Comparison of ENCODE assay signal across 24 cellular contexts in genomic region chr2:8538531-8538930, GRCh38.
DNase-seq lines count a peak whose midpoint lies in the region; ATAC-seq, FAIRE-seq and TF ChIP-seq lines count a peak whose summit lies in the region.
"Had no signal": no experiment of that assay in that cellular context is flagged by ENCODE, and none has a peak within 500 bp of the region (broad histone marks: within the 10 kb centered on the region; RNA-seq: fewer than 3 reads in every experiment).

No MANE protein-coding gene starts in this region.

- TF ChIP-seq CTCF in DND-41 (IDR thresholded peaks at IDR 0.05; ENCODE audit: borderline replicate concordance, extremely low read depth, low read length, poor library complexity, severe bottlenecking) (no peak), parathyroid adenoma (IDR thresholded peaks at IDR 0.05) (no peak)

- H3K36me3 Mint-ChIP-seq in effector memory CD8-positive, alpha-beta T cell (ENCODE audit: insufficient read depth) = peaks cover 4% of the 10 kb centered on the region
- H3K36me3 Mint-ChIP-seq in activated CD8-positive, alpha-beta memory T cell treated with anti-CD3 and anti-CD28 coated beads, Interleukin-2, amount 10 ng/mL, durations not matched to agents 7 days and 5 days = no peaks in the 10 kb centered on the region
- H3K36me3 Mint-ChIP-seq: CD8-positive, alpha-beta memory T cell; memory B cell had no signal

- FAIRE-seq in RCC 7860 (lab: Jason Lieb, UNC) = no peak
- FAIRE-seq: bronchial epithelial cell, TTC549 had no signal

- no peaks in the 10 kb centered on the region for H3K27me3 Mint-ChIP-seq in effector memory CD8-positive, alpha-beta T cell
- no peaks in the 10 kb centered on the region for H3K27me3 Mint-ChIP-seq in activated CD8-positive, alpha-beta memory T cell treated with anti-CD3 and anti-CD28 coated beads, Interleukin-2, amount 10 ng/mL, durations not matched to agents 7 days and 5 days
- H3K27me3 Mint-ChIP-seq: activated CD4-positive, alpha-beta memory T cell treated with anti-CD3 and anti-CD28 coated beads for 36 hours; CD8-positive, alpha-beta memory T cell had no signal

- DNase-seq in DND-41 (no peak), NCI-H2107 (lab: John Stamatoyannopoulos, UW) (no peak), RCC 7860 (ENCODE audit: low spot score) (no peak)
- no peak for DNase-seq in effector memory CD8-positive, alpha-beta T cell
- DNase-seq in activated CD8-positive, alpha-beta memory T cell treated with anti-CD3 and anti-CD28 coated beads, Interleukin-2, amount 10 ng/mL, durations not matched to agents 7 days and 5 days = no peak
- DNase-seq: activated CD4-positive, alpha-beta memory T cell treated with anti-CD3 and anti-CD28 coated beads for 36 hours; dermis blood vessel endothelial cell; DMS79; foreskin fibroblast; hypothalamus; IMR-90; MM.1S; NCI-H1694 treated with DMSO at 0.1 percent for 48 hours; NCI-H2227 treated with DMSO at 0.1 percent for 48 hours; nephron progenitor cell; stimulated activated CD4-positive, alpha-beta T cell treated with anti-CD3 and anti-CD28 coated beads, Interleukin-4, amount 100 ng/mL, for 1 hour had no signal

- peak overlapping the region; percentile 93 for H3K4me2 ChIP-seq in BLaER1
- no peak overlapping the region for H3K4me2 ChIP-seq in DND-41 (ENCODE audit: insufficient read depth, low read length)
- peak overlapping the region; percentile 73 for H3K4me2 ChIP-seq in parathyroid adenoma (ENCODE audit: low read length)

- H3K9me3 ChIP-seq in BLaER1 (no peaks in the 10 kb centered on the region), DND-41 (ENCODE audit: insufficient read depth, low read length, severe bottlenecking) (no peaks in the 10 kb centered on the region), parathyroid adenoma (ENCODE audit: control insufficient read depth, low read length) (no peaks in the 10 kb centered on the region)
- H3K9me3 ChIP-seq: prostate gland had no signal

- H3K4me1 Mint-ChIP-seq in effector memory CD8-positive, alpha-beta T cell (ENCODE audit: low read depth in 2 of 2) = peaks cover 56 to 61% of the 10 kb centered on the region in 2 donors
- H3K4me1 Mint-ChIP-seq in activated CD8-positive, alpha-beta memory T cell treated with anti-CD3 and anti-CD28 coated beads, Interleukin-2, amount 10 ng/mL, durations not matched to agents 7 days and 5 days = peaks cover 64% of the 10 kb centered on the region

- H3K27ac ChIP-seq in BLaER1 (peak overlapping the region; percentile 95), DND-41 (ENCODE audit: low read length) (peak overlapping the region; percentile 100; the same call in 1 of the 2 replicates), parathyroid adenoma (peak overlapping the region; percentile 100)

- H3K9ac ChIP-seq in BLaER1 (peak overlapping the region; percentile 70), DND-41 (ENCODE audit: low read depth, low read length) (no peak overlapping the region), parathyroid adenoma (peak overlapping the region; percentile 73)

- H2AFZ ChIP-seq in DND-41 (ENCODE audit: low read depth, low read length) (no peak overlapping the region), parathyroid adenoma (peak overlapping the region; percentile 3)

- H4K20me1 ChIP-seq in BLaER1 (no peaks in the 10 kb centered on the region), DND-41 (ENCODE audit: insufficient read depth, low read length) (no peaks in the 10 kb centered on the region)

- H3K36me3 ChIP-seq in BLaER1 (no peaks in the 10 kb centered on the region), DND-41 (ENCODE audit: insufficient read depth, low read length) (no peaks in the 10 kb centered on the region), parathyroid adenoma (ENCODE audit: control insufficient read depth, insufficient read depth, low read length) (no peaks in the 10 kb centered on the region)
- H3K36me3 ChIP-seq: prostate gland had no signal

- H3K4me1 ChIP-seq in BLaER1 (peaks cover 100% of the 10 kb centered on the region), DND-41 (ENCODE audit: insufficient read depth, low read length) (peaks cover 81% of the 10 kb centered on the region), parathyroid adenoma (peaks cover 95% of the 10 kb centered on the region)

- H3K27me3 ChIP-seq in BLaER1 (no peaks in the 10 kb centered on the region), DND-41 (ENCODE audit: insufficient read depth, low read length, poor library complexity) (no peaks in the 10 kb centered on the region), parathyroid adenoma (ENCODE audit: control insufficient read depth, insufficient read depth, low read length) (no peaks in the 10 kb centered on the region)

- no peaks in the 10 kb centered on the region for H3K9me3 Mint-ChIP-seq in effector memory CD8-positive, alpha-beta T cell
- H3K9me3 Mint-ChIP-seq in activated CD8-positive, alpha-beta memory T cell treated with anti-CD3 and anti-CD28 coated beads, Interleukin-2, amount 10 ng/mL, durations not matched to agents 7 days and 5 days (ENCODE audit: low read depth) = no peaks in the 10 kb centered on the region
- H3K9me3 Mint-ChIP-seq: activated CD4-positive, alpha-beta memory T cell treated with anti-CD3 and anti-CD28 coated beads for 36 hours; CD8-positive, alpha-beta memory T cell; memory B cell; nephron progenitor cell had no signal

- CTCF ChIA-PET in activated CD8-positive, alpha-beta memory T cell treated with anti-CD3 and anti-CD28 coated beads, Interleukin-2, amount 10 ng/mL, durations not matched to agents 7 days and 5 days (lab: Charles Lee) = interaction anchor here (1.2 to 10.1 kb wide), 3 partner anchors 8 to 64 kb away, joined by 3 to 117 read pairs (median 3); no protein-coding TSS in a partner anchor

- H3K79me2 ChIP-seq in DND-41 (ENCODE audit: insufficient read depth, low read length) = no peaks in the 10 kb centered on the region
- H3K79me2 ChIP-seq in parathyroid adenoma = peaks cover 4% of the 10 kb centered on the region

- no peak for ATAC-seq in DND-41 (ENCODE audit: insufficient read depth, low read depth)
- ATAC-seq in effector memory CD8-positive, alpha-beta T cell (replicated peaks) = no peak
- no peak for ATAC-seq in activated CD8-positive, alpha-beta memory T cell treated with anti-CD3 and anti-CD28 coated beads, Interleukin-2, amount 10 ng/mL, durations not matched to agents 7 days and 5 days

- no peak overlapping the region for H3K4me3 ChIP-seq in BLaER1
- H3K4me3 ChIP-seq in DND-41 (ENCODE audit: low read depth in 1 of 2, low read length in 2 of 2) = no peak overlapping the region
- H3K4me3 ChIP-seq in parathyroid adenoma (ENCODE audit: low read depth, low read length) = no peak overlapping the region
- H3K4me3 ChIP-seq: prostate gland, skin epidermis had no signal

- H3K4me3 Mint-ChIP-seq in effector memory CD8-positive, alpha-beta T cell = no peak overlapping the region
- no peak overlapping the region for H3K4me3 Mint-ChIP-seq in activated CD8-positive, alpha-beta memory T cell treated with anti-CD3 and anti-CD28 coated beads, Interleukin-2, amount 10 ng/mL, durations not matched to agents 7 days and 5 days
- H3K4me3 Mint-ChIP-seq: activated CD4-positive, alpha-beta memory T cell treated with anti-CD3 and anti-CD28 coated beads for 36 hours; memory B cell had no signal

- peak overlapping the region; percentile 38 to 47 for H3K27ac Mint-ChIP-seq in effector memory CD8-positive, alpha-beta T cell
- H3K27ac Mint-ChIP-seq in activated CD8-positive, alpha-beta memory T cell treated with anti-CD3 and anti-CD28 coated beads, Interleukin-2, amount 10 ng/mL, durations not matched to agents 7 days and 5 days = no peak overlapping the region
- H3K27ac Mint-ChIP-seq: activated CD4-positive, alpha-beta memory T cell treated with anti-CD3 and anti-CD28 coated beads for 36 hours; memory B cell had no signal
